ENCODE assay signal across 21 cellular contexts in the genomic region with DNA sequence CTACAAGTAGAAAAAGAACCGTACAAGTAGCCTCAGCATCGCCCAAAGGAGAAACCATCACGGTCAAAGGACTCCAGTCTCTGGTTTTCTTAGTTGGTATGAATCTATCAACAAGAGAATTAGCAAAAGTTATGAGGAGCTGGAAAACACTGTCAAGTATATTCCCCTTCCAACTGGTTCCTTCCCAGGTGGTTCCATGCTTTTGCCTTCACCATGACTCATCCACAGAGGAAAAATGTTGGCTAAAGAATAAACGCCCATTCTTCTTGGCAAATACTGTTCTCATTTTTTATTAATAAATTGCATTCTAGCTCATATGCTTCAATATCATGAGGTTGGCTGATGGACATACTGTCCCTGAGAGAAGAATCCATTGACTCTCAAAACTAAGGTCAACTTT. TPM values are rescaled to one million over a fixed set of nuclear protein-coding genes. Genes with fewer than 3 reads are reported as not detected.
DNase-seq lines count a peak whose midpoint lies in the region; ATAC-seq and TF ChIP-seq lines count a peak whose summit lies in the region.
"Had no signal": no experiment of that assay in that cellular context is flagged by ENCODE, and none has a peak within 500 bp of the region (broad histone marks: within the 10 kb centered on the region; RNA-seq: fewer than 3 reads in every experiment).

No MANE protein-coding gene starts in this region.

- peak overlapping the region; percentile 56 for H3K9ac ChIP-seq in Loucy (ENCODE audit: low read depth, low read length, poor library complexity, severe bottlenecking)
- H3K9ac ChIP-seq: BLaER1 had no signal

- peaks cover 18% of the 10 kb centered on the region for H3K79me2 ChIP-seq in Loucy (ENCODE audit: insufficient read depth, low read length)

- TF ChIP-seq POLR2A in esophagus squamous epithelium (IDR thresholded peaks at IDR 0.05) = no peak

- H3K27me3 Mint-ChIP-seq in CD4-positive, alpha-beta memory T cell = no peaks in the 10 kb centered on the region
- no peaks in the 10 kb centered on the region for H3K27me3 Mint-ChIP-seq in progenitor cell of endocrine pancreas

- CTCF ChIA-PET in CD4-positive, alpha-beta memory T cell (lab: Charles Lee; ENCODE audit: partially characterized antibody) = interaction anchor here (1.1 to 4.1 kb wide), 2 partner anchors 54 to 89 kb away, joined by 5 to 13 read pairs; no protein-coding TSS in a partner anchor

- no peak for DNase-seq in CD4-positive, alpha-beta memory T cell
- DNase-seq in esophagus squamous epithelium (lab: John Stamatoyannopoulos, UW) (no peak), progenitor cell of endocrine pancreas (ENCODE audit: low spot score, unreplicated experiment) (no peak), SJCRH30 (no peak)
- DNase-seq: activated CD4-positive, alpha-beta T cell treated with anti-CD3 and anti-CD28 coated beads for 48 hours; activated T-cell treated with anti-CD3 and anti-CD28 coated beads, Interleukin-2, amount 50 U/mL, for 4 hours; DMS 273 treated with DMSO at 0.1 percent for 48 hours; islet precursor cell; NCI-H2081; NCI-H526; sigmoid colon; stimulated activated CD4-positive, alpha-beta T cell treated with anti-CD3 and anti-CD28 coated beads, Interleukin-4, amount 100 ng/mL, for 1 hour; testis had no signal

- no peaks in the 10 kb centered on the region for H3K36me3 ChIP-seq in CD4-positive, alpha-beta memory T cell (ENCODE audit: insufficient read depth, low read length)
- no peaks in the 10 kb centered on the region for H3K36me3 ChIP-seq in Loucy (ENCODE audit: insufficient read depth, low read length)
- no peaks in the 10 kb centered on the region for H3K36me3 ChIP-seq in esophagus squamous epithelium
- peaks cover 1% of the 10 kb centered on the region; the same call in 1 of the 2 replicates for H3K36me3 ChIP-seq in SJCRH30
- H3K36me3 ChIP-seq: BLaER1, cardiac muscle cell, sigmoid colon, SJSA1 had no signal

- POLR2A ChIA-PET in CD4-positive, alpha-beta memory T cell (lab: Charles Lee; ENCODE audit: partially characterized antibody) = interaction anchor here (1.2 kb wide), 1 partner anchor 31 kb away, joined by 5 read pairs; no protein-coding TSS in a partner anchor

- no peak for ATAC-seq in GM21390 (IDR thresholded peaks at IDR 0.05; ENCODE audit: unreplicated experiment)
- no peak for ATAC-seq in GM18861 (IDR thresholded peaks at IDR 0.05; ENCODE audit: unreplicated experiment)
- ATAC-seq: activated T-cell treated with anti-CD3 and anti-CD28 coated beads, Interleukin-2, amount 50 U/mL, for 4 hours had no signal

- H3K4me1 ChIP-seq in CD4-positive, alpha-beta memory T cell (ENCODE audit: insufficient read depth, low read length) = peaks cover 85% of the 10 kb centered on the region
- H3K4me1 ChIP-seq in Loucy (ENCODE audit: insufficient read depth, low read length, poor library complexity, severe bottlenecking) (peaks cover 33% of the 10 kb centered on the region), esophagus squamous epithelium (peaks cover 0 to 67% (median 9%) of the 10 kb centered on the region in 3 donors), SJCRH30 (peaks cover 16% of the 10 kb centered on the region)
- H3K4me1 ChIP-seq: SJSA1 had no signal

- peaks cover 19 to 25% of the 10 kb centered on the region in 2 donors for H3K36me3 Mint-ChIP-seq in CD4-positive, alpha-beta memory T cell
- peaks cover 4% of the 10 kb centered on the region for H3K36me3 Mint-ChIP-seq in progenitor cell of endocrine pancreas (ENCODE audit: insufficient read depth)
- H3K36me3 Mint-ChIP-seq: mesothelial cell of epicardium had no signal

- TF ChIP-seq CTCF in Loucy (conservative IDR thresholded peaks at IDR 0.05; ENCODE audit: low read length) (no peak), esophagus squamous epithelium (IDR thresholded peaks at IDR 0.05) (no peak), progenitor cell of endocrine pancreas (IDR thresholded peaks at IDR 0.05; ENCODE audit: unreplicated experiment) (no peak)

- H3K9me2 ChIP-seq in Loucy (replicated peaks; ENCODE audit: low read depth, low read length) = no peaks in the 10 kb centered on the region

- no peaks in the 10 kb centered on the region for H3K27me3 ChIP-seq in CD4-positive, alpha-beta memory T cell (ENCODE audit: insufficient read depth, low read length)
- H3K27me3 ChIP-seq in Loucy (ENCODE audit: insufficient read depth, low read length, poor library complexity, severe bottlenecking) = no peaks in the 10 kb centered on the region
- peaks cover 0 to 13% (median 0%) of the 10 kb centered on the region in 4 donors for H3K27me3 ChIP-seq in esophagus squamous epithelium
- no peaks in the 10 kb centered on the region for H3K27me3 ChIP-seq in SJCRH30
- H3K27me3 ChIP-seq: BLaER1, cardiac muscle cell, testis had no signal

- H2AFZ ChIP-seq in Loucy (ENCODE audit: low read length) = no peak overlapping the region

- H3K9me3 Mint-ChIP-seq in CD4-positive, alpha-beta memory T cell = peaks cover 0 to 2% (median 0%) of the 10 kb centered on the region in 8 donors
- H3K9me3 Mint-ChIP-seq in progenitor cell of endocrine pancreas (ENCODE audit: low read depth) = peaks cover 3% of the 10 kb centered on the region
- H3K9me3 Mint-ChIP-seq: activated T-cell treated with anti-CD3 and anti-CD28 coated beads, Interleukin-2, amount 50 U/mL, for 4 hours; mesothelial cell of epicardium; T-helper 2 cell treated with Interferon-gamma antibody and Interleukin-4, amounts not matched to agents 5 μg/mL and 100 μg/mL, for 36 hours had no signal

- H3K9me3 ChIP-seq in CD4-positive, alpha-beta memory T cell (ENCODE audit: control insufficient read depth in 1 of 2, low read length in 2 of 2) = no peaks in the 10 kb centered on the region
- H3K9me3 ChIP-seq in Loucy (ENCODE audit: insufficient read depth, low read depth, low read length) = no peaks in the 10 kb centered on the region
- no peaks in the 10 kb centered on the region for H3K9me3 ChIP-seq in esophagus squamous epithelium
- H3K9me3 ChIP-seq in SJCRH30 (replicated peaks) = no peaks in the 10 kb centered on the region
- H3K9me3 ChIP-seq: BLaER1, sigmoid colon, SJSA1, testis had no signal

- no peak overlapping the region for H3K27ac ChIP-seq in CD4-positive, alpha-beta memory T cell (ENCODE audit: low read depth, low read length)
- peak overlapping the region in 3 of 4 donors; percentile 15 to 70 (median 50) for H3K27ac ChIP-seq in esophagus squamous epithelium
- H3K27ac ChIP-seq in SJCRH30 = no peak overlapping the region
- H3K27ac ChIP-seq: BLaER1, cardiac muscle cell, SJSA1 had no signal

- H3K4me3 Mint-ChIP-seq in CD4-positive, alpha-beta memory T cell = peak overlapping the region in 5 of 8 donors; percentile 3 to 87 (median 86)
- no peak overlapping the region for H3K4me3 Mint-ChIP-seq in progenitor cell of endocrine pancreas (ENCODE audit: low read depth)
- H3K4me3 Mint-ChIP-seq: mesothelial cell of epicardium had no signal

- peak overlapping the region; percentile 88 to 98 (median 95) for H3K27ac Mint-ChIP-seq in CD4-positive, alpha-beta memory T cell
- H3K27ac Mint-ChIP-seq in progenitor cell of endocrine pancreas = peak overlapping the region; percentile 98
- H3K27ac Mint-ChIP-seq: mesothelial cell of epicardium had no signal

- no peaks in the 10 kb centered on the region for H4K20me1 ChIP-seq in Loucy (ENCODE audit: insufficient read depth, low read length, poor library complexity, severe bottlenecking)
- H4K20me1 ChIP-seq: BLaER1 had no signal

- H3K4me3 ChIP-seq in CD4-positive, alpha-beta memory T cell (ENCODE audit: low read length in 2 of 2) = no peak overlapping the region
- peak overlapping the region; percentile 30 for H3K4me3 ChIP-seq in Loucy (ENCODE audit: low read length, poor library complexity, severe bottlenecking)
- H3K4me3 ChIP-seq in esophagus squamous epithelium = no peak overlapping the region
- no peak overlapping the region for H3K4me3 ChIP-seq in SJCRH30
- H3K4me3 ChIP-seq: BLaER1, cardiac muscle cell, sigmoid colon, SJSA1, testis had no signal

- WGBS in esophagus squamous epithelium, 2 donors = 73 to 79% methylated on average over 4 of the region's 4 CpGs

- peak overlapping the region; percentile 53 for H3K4me2 ChIP-seq in Loucy (ENCODE audit: low read depth, low read length, poor library complexity, severe bottlenecking)

- intact Hi-C loops in CD4-positive, alpha-beta memory T cell (cut with micrococcal nuclease) = loop anchor here (1.0 kb wide), 1 partner anchor 8 kb away; no protein-coding TSS in a partner anchor
- intact Hi-C loops in esophagus squamous epithelium (cut with DNase I) = no loop called here

- H3K4me1 Mint-ChIP-seq in CD4-positive, alpha-beta memory T cell = peaks cover 71 to 86% (median 79%) of the 10 kb centered on the region in 4 donors
- peaks cover 55% of the 10 kb centered on the region for H3K4me1 Mint-ChIP-seq in progenitor cell of endocrine pancreas (ENCODE audit: low read depth)

- H3F3A ChIP-seq in Loucy (ENCODE audit: low read depth) = no peaks in the 10 kb centered on the region; the same call in 1 of the 2 replicates

RNA-seq across cellular contexts. Expression of a gene that starts 6.4 kb away (rescaled TPM):
- total RNA-seq in CD4-positive, alpha-beta memory T cell = 100 to 1,000 TPM; 123 to 131 TPM
- 10 to 100 TPM; 45.1 to 99.4 TPM for polyA plus RNA-seq in CD4-positive, alpha-beta memory T cell
- 10 to 100 TPM in 2 of 4 donors, 1 to 10 TPM in 1, under 1 TPM in 1; 0.68 to 36.6 (median 11.8) TPM for total RNA-seq in esophagus squamous epithelium
- total RNA-seq in progenitor cell of endocrine pancreas = 65.5 and 66.1 TPM in 2 replicates
- total RNA-seq in SJCRH30 (2014; rRNA removed; shearing (Covaris generic)) = 55.4 and 67.2 TPM in 2 replicates
- total RNA-seq: SJSA1 had no signal

Comparison
In these comparisons a context has a peak if more than half of its experiments do, and no peak if none do; other contexts are left out.
1. H3K27ac ChIP-seq: peak in esophagus squamous epithelium (3 of 4); none in CD4-positive, alpha-beta memory T cell (single experiment) and SJCRH30 (single experiment).